ENCODE assay signal across 20 cellular contexts in genomic region chr7:131947661-131948060, GRCh38.
A peak's percentile ranks its signal among the peaks of the same experiment; 100 is the strongest.
DNase-seq lines count a peak whose midpoint lies in the region; ATAC-seq and TF ChIP-seq lines count a peak whose summit lies in the region.
"Had no signal": no experiment of that assay in that cellular context is flagged by ENCODE, and none has a peak within 500 bp of the region (broad histone marks: within the 10 kb centered on the region; RNA-seq: fewer than 3 reads in every experiment).

No MANE protein-coding gene starts in this region.

- H3K4me2 ChIP-seq in SK-N-SH, result 0 out of 2 replicates have a peak overlapping the region, but pooled peaks have one; percentile 5
- H3K4me2 ChIP-seq: BLaER1 had no signal

- H3K4me3 ChIP-seq in SK-N-SH (ENCODE audit: low read depth in 2 of 2, low read length in 1 of 2), result no peak overlapping the region
- H3K4me3 ChIP-seq in endodermal cell (ENCODE audit: low read length), result no peak overlapping the region
- no peak overlapping the region for H3K4me3 ChIP-seq in vagina
- H3K4me3 ChIP-seq: BLaER1, GM12878, HAP-1 had no signal

- ATAC-seq in SK-N-SH treated with all-trans-retinoic acid at 6 μM for 48 hours, result no peak
- no peak for ATAC-seq in activated CD8-positive, alpha-beta T cell treated with anti-CD3 and anti-CD28 coated beads, Interleukin-2, amount 10 ng/mL, durations not matched to agents 7 days and 5 days
- ATAC-seq: CD8-positive, alpha-beta T cell; GM12878 had no signal

- peaks cover 30% of the 10 kb centered on the region for H3F3A ChIP-seq in SK-N-SH (replicated peaks; ENCODE audit: insufficient read depth)

- H3K79me2 ChIP-seq in SK-N-SH (ENCODE audit: insufficient read depth), result no peaks in the 10 kb centered on the region

- TF ChIP-seq POLR2A in vagina (IDR thresholded peaks at IDR 0.05), result no peak

- peaks cover 38% of the 10 kb centered on the region for H3K27me3 Mint-ChIP-seq in endodermal cell (ENCODE audit: insufficient read depth)
- peaks cover 5% of the 10 kb centered on the region for H3K27me3 Mint-ChIP-seq in activated CD8-positive, alpha-beta T cell treated with anti-CD3 and anti-CD28 coated beads, Interleukin-2, amount 10 ng/mL, durations not matched to agents 7 days and 5 days (ENCODE audit: low read depth)

- peaks cover 8% of the 10 kb centered on the region for H3K9me3 Mint-ChIP-seq in endodermal cell
- no peaks in the 10 kb centered on the region for H3K9me3 Mint-ChIP-seq in activated CD8-positive, alpha-beta T cell treated with anti-CD3 and anti-CD28 coated beads, Interleukin-2, amount 10 ng/mL, durations not matched to agents 7 days and 5 days (ENCODE audit: insufficient read depth)

- H3K36me3 ChIP-seq in SK-N-SH (replicated peaks in 1 of 2; ENCODE audit: control insufficient read depth in 1 of 2, insufficient read depth in 2 of 2, low read length in 1 of 2), result peaks cover 0 to 31% of the 10 kb centered on the region in 2 experiments
- no peaks in the 10 kb centered on the region for H3K36me3 ChIP-seq in endodermal cell (ENCODE audit: control insufficient read depth, insufficient read depth, low read length)
- H3K36me3 ChIP-seq in vagina, result no peaks in the 10 kb centered on the region
- H3K36me3 ChIP-seq: BLaER1, HAP-1 had no signal

- H3K4me3 Mint-ChIP-seq in endodermal cell, result no peak overlapping the region
- no peak overlapping the region for H3K4me3 Mint-ChIP-seq in activated CD8-positive, alpha-beta T cell treated with anti-CD3 and anti-CD28 coated beads, Interleukin-2, amount 10 ng/mL, durations not matched to agents 7 days and 5 days
- H3K4me3 Mint-ChIP-seq: B cell; CD4-positive, CD25-positive, alpha-beta regulatory T cell; CD8-positive, alpha-beta T cell had no signal

- H2AFZ ChIP-seq in SK-N-SH (ENCODE audit: low read depth), result no peak overlapping the region

- WGBS in SK-N-SH (ENCODE audit: low lambda C conversion rate), result 89% methylated on average over 1 of the region's 1 CpG
- WGBS in endodermal cell (ENCODE audit: insufficient coverage in 1 of 2, insufficient read length in 1 of 2), 2 experiments, result 96 to 100% methylated on average over 1 of the region's 1 CpG

- POLR2A ChIA-PET in SK-N-SH (lab: Yijun Ruan, JAX) (no interaction called here), HEK293T (lab: Yijun Ruan, JAX) (no interaction called here)
- POLR2A ChIA-PET in activated CD8-positive, alpha-beta T cell treated with anti-CD3 and anti-CD28 coated beads, Interleukin-2, amount 10 ng/mL, durations not matched to agents 7 days and 5 days (lab: Charles Lee), result no interaction called here

- no peak for TF ChIP-seq RAD21 in SK-N-SH (IDR thresholded peaks at IDR 0.05; ENCODE audit: low read length)

- H3K27me3 ChIP-seq in SK-N-SH (ENCODE audit: insufficient read depth) (no peaks in the 10 kb centered on the region), endodermal cell (ENCODE audit: control insufficient read depth, insufficient read depth, low read length, poor library complexity, severe bottlenecking) (peaks cover 41% of the 10 kb centered on the region), vagina (no peaks in the 10 kb centered on the region)
- H3K27me3 ChIP-seq: BLaER1 had no signal

- CTCF ChIA-PET in SK-N-SH (lab: Yijun Ruan, JAX), result interaction anchor here (0.6 to 9.2 kb wide), 9 partner anchors 41 to 830 kb away, joined by 3 to 136 read pairs (median 6); partner anchors contain the start of gene PLXNA4
- CTCF ChIA-PET in activated CD8-positive, alpha-beta T cell treated with anti-CD3 and anti-CD28 coated beads, Interleukin-2, amount 10 ng/mL, durations not matched to agents 7 days and 5 days (lab: Charles Lee), result interaction anchor here (1.2 kb wide), 1 partner anchor 633 kb away, joined by 3 read pairs; no protein-coding TSS in a partner anchor
- CTCF ChIA-PET in HEK293T (lab: Yijun Ruan, JAX), result interaction anchor here (0.7 kb wide), 1 partner anchor 183 kb away, joined by 3 read pairs; no protein-coding TSS in a partner anchor

- H3K4me1 ChIP-seq in SK-N-SH (ENCODE audit: control insufficient read depth in 1 of 2, insufficient read depth in 2 of 2, low read depth in 1 of 2, low read length in 1 of 2), result peaks cover 13 to 34% of the 10 kb centered on the region in 2 experiments; a peak in 3 of 4 replicates
- H3K4me1 ChIP-seq in endodermal cell (ENCODE audit: control insufficient read depth, insufficient read depth, low read length), result no peaks in the 10 kb centered on the region
- H3K4me1 ChIP-seq in vagina, result peaks cover 7% of the 10 kb centered on the region
- H3K4me1 ChIP-seq: HAP-1 had no signal

- H3K9ac ChIP-seq in SK-N-SH (no peak overlapping the region), endodermal cell (ENCODE audit: extremely low read depth, low read length, poor library complexity, severe bottlenecking) (no peak overlapping the region)
- H3K9ac ChIP-seq: BLaER1 had no signal

- H4K20me1 ChIP-seq in SK-N-SH (ENCODE audit: insufficient read depth), result no peaks in the 10 kb centered on the region
- H4K20me1 ChIP-seq: BLaER1 had no signal

- H3K36me3 Mint-ChIP-seq in endodermal cell (ENCODE audit: low read depth), result no peaks in the 10 kb centered on the region
- no peaks in the 10 kb centered on the region for H3K36me3 Mint-ChIP-seq in activated CD8-positive, alpha-beta T cell treated with anti-CD3 and anti-CD28 coated beads, Interleukin-2, amount 10 ng/mL, durations not matched to agents 7 days and 5 days (ENCODE audit: low read depth)
- H3K36me3 Mint-ChIP-seq: CD4-positive, CD25-positive, alpha-beta regulatory T cell; CD8-positive, alpha-beta T cell had no signal

- H3K27ac ChIP-seq in SK-N-SH (ENCODE audit: low read depth in 2 of 2, low read length in 1 of 2) (peak overlapping the region in 1 of 2 experiments; percentile 69; a peak in 1 of 4 replicates), VCaP (peak overlapping the region; percentile 95), endodermal cell (ENCODE audit: low read depth, low read length) (no peak overlapping the region), vagina (no peak overlapping the region)
- H3K27ac ChIP-seq: BLaER1, C4-2B had no signal

- no peak for DNase-seq in SK-N-SH
- DNase-seq in endodermal cell, result peak; percentile 8
- DNase-seq in vagina (ENCODE audit: extremely low spot score in 2 of 2), result peak; percentile 67 to 74
- DNase-seq in activated CD8-positive, alpha-beta T cell treated with anti-CD3 and anti-CD28 coated beads, Interleukin-2, amount 10 ng/mL, durations not matched to agents 7 days and 5 days, result no peak
- no peak for DNase-seq in HEK293T (ENCODE audit: extremely low spot score)
- no peak for DNase-seq in GDM1 (lab: John Stamatoyannopoulos, UW)
- DNase-seq: 8988T; Caco-2; CD4-positive, CD25-positive, alpha-beta regulatory T cell; CD8-positive, alpha-beta T cell; DMS153; DND-41; GOT3 had no signal

- no peak overlapping the region for H3K27ac Mint-ChIP-seq in endodermal cell
- H3K27ac Mint-ChIP-seq in activated CD8-positive, alpha-beta T cell treated with anti-CD3 and anti-CD28 coated beads, Interleukin-2, amount 10 ng/mL, durations not matched to agents 7 days and 5 days, result no peak overlapping the region
- H3K27ac Mint-ChIP-seq: B cell; CD4-positive, CD25-positive, alpha-beta regulatory T cell; CD8-positive, alpha-beta T cell had no signal

- H3K4me1 Mint-ChIP-seq in endodermal cell, result peaks cover 8% of the 10 kb centered on the region
- no peaks in the 10 kb centered on the region for H3K4me1 Mint-ChIP-seq in activated CD8-positive, alpha-beta T cell treated with anti-CD3 and anti-CD28 coated beads, Interleukin-2, amount 10 ng/mL, durations not matched to agents 7 days and 5 days (ENCODE audit: low read depth)
- H3K4me1 Mint-ChIP-seq: B cell; CD4-positive, CD25-positive, alpha-beta regulatory T cell had no signal

- intact Hi-C loops in vagina (cut with DNase I), result loop anchor here (10.0 kb wide), 1 partner anchor 637 kb away; no protein-coding TSS in a partner anchor

- H3K9me2 ChIP-seq in SK-N-SH, result no peaks in the 10 kb centered on the region

- TF ChIP-seq CTCF in SK-N-SH (IDR thresholded peaks at IDR 0.05) (no peak), VCaP (conservative IDR thresholded peaks at IDR 0.05) (no peak), endodermal cell (conservative IDR thresholded peaks at IDR 0.05) (no peak), vagina (IDR thresholded peaks at IDR 0.05) (no peak)

- H3K9me3 ChIP-seq in SK-N-SH (no peaks in the 10 kb centered on the region), endodermal cell (ENCODE audit: control insufficient read depth, low read length) (peaks cover under 1% of the 10 kb centered on the region), vagina (no peaks in the 10 kb centered on the region)
- H3K9me3 ChIP-seq: BLaER1, Caco-2, HAP-1 had no signal

- TF ChIP-seq EP300 in SK-N-SH (IDR thresholded peaks at IDR 0.05; ENCODE audit: borderline replicate concordance in 1 of 2, low read depth in 1 of 2, low read length in 1 of 2), result no peak

TF ChIP-seq in SK-N-SH, 30 proteins besides CTCF, POLR2A, EP300 and RAD21 (continues in another document):
- TF ChIP-seq RCOR1 (IDR thresholded peaks at IDR 0.05; ENCODE audit: low read length), result no peak
- no peak for TF ChIP-seq USF2 (IDR thresholded peaks at IDR 0.05; ENCODE audit: borderline replicate concordance, low read depth, low read length)

TF ChIP-seq in SK-N-SH treated with all-trans-retinoic acid at 6 μM for 48 hours, 23 proteins besides CTCF, POLR2A, EP300 and RAD21 (continues in another document):
- TF ChIP-seq RARB (CRISPR knock-in tag; IDR thresholded peaks at IDR 0.05) (no peak), ESRRG (CRISPR knock-in tag; IDR thresholded peaks at IDR 0.05) (no peak)

TF ChIP-seq in HEK293T, 16 proteins besides CTCF, POLR2A, EP300 and RAD21 (continues in another document):
- TF ChIP-seq LEF1 (IDR thresholded peaks at IDR 0.05; ENCODE audit: borderline replicate concordance) (no peak), BHLHE40 (IDR thresholded peaks at IDR 0.05; ENCODE audit: borderline replicate concordance) (no peak), NFRKB (IDR thresholded peaks at IDR 0.05) (no peak), CTBP1 (IDR thresholded peaks at IDR 0.05; ENCODE audit: borderline replicate concordance) (no peak), HDGF (IDR thresholded peaks at IDR 0.05; ENCODE audit: borderline replicate concordance) (no peak), ELF4 (IDR thresholded peaks at IDR 0.05) (no peak), L3MBTL2 (conservative IDR thresholded peaks at IDR 0.05) (no peak), SP1 (IDR thresholded peaks at IDR 0.05) (no peak), ARNT (IDR thresholded peaks at IDR 0.05) (no peak), ZNF384 (IDR thresholded peaks at IDR 0.05) (no peak), FOXA1 (IDR thresholded peaks at IDR 0.05) (no peak), FOXM1 (IDR thresholded peaks at IDR 0.05; ENCODE audit: borderline replicate concordance) (no peak)
- TF ChIP-seq, protein P1, sequence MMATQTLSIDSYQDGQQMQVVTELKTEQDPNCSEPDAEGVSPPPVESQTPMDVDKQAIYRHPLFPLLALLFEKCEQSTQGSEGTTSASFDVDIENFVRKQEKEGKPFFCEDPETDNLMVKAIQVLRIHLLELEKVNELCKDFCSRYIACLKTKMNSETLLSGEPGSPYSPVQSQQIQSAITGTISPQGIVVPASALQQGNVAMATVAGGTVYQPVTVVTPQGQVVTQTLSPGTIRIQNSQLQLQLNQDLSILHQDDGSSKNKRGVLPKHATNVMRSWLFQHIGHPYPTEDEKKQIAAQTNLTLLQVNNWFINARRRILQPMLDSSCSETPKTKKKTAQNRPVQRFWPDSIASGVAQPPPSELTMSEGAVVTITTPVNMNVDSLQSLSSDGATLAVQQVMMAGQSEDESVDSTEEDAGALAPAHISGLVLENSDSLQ (IDR thresholded peaks at IDR 0.05), result no peak

Comparison
In these comparisons a context has a peak if more than half of its experiments do, and no peak if none do; other contexts are left out.
1. DNase-seq: peak in endodermal cell (single experiment) and vagina (2 of 2); none in SK-N-SH (single experiment), activated CD8-positive, alpha-beta T cell treated with anti-CD3 and anti-CD28 coated beads, Interleukin-2, amount 10 ng/mL, durations not matched to agents 7 days and 5 days (single experiment), HEK293T (single experiment) and GDM1 (single experiment).